8 cellular contexts compared by ENCODE assay signal in the genomic region with DNA sequence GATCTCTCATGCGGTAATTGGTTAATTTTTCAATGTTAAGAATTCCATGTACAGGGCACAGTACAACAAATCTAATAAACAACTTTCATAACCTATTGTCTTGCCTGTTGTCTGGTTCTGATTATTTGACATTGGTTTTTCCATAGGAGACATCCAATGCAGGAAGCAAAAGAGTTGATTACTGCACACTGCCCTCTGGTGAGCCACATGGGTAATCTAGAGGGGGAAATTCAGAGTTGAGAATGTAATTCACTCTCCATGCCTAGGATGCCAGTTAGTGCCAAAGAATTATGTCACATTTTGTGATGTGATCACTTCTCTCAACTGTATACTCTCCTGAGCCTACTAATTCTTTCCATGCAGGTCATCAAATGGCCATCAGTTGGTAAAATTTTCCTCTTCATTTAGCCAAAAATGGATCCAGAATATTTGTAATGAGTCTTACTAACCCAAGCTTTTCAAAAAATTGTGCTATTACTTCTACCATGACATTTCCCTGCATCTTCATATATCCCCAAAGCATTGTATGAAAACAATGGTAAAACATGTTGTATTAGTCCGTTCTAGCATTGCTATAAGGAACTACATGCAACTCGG. TPM values are rescaled to one million over a fixed set of nuclear protein-coding genes. Genes with fewer than 3 reads are reported as not detected.
DNase-seq lines count a peak whose midpoint lies in the region; ATAC-seq, FAIRE-seq and TF ChIP-seq lines count a peak whose summit lies in the region.

No MANE protein-coding gene starts in this region.

- ATAC-seq in HG03354 (IDR thresholded peaks at IDR 0.05; ENCODE audit: poor library complexity, severe bottlenecking, unreplicated experiment) (no peak), GM19324 (IDR thresholded peaks at IDR 0.05; ENCODE audit: low FRiP score, unreplicated experiment) (no peak)

- H3K4me3 Mint-ChIP-seq in chondrocyte (ENCODE audit: unreplicated experiment): no peak overlapping the region

- TF ChIP-seq CTCF in GM13977 (IDR thresholded peaks at IDR 0.05; ENCODE audit: extremely low read depth, insufficient read depth, missing control alignments): peak; percentile 25
- peak; percentile 86 for TF ChIP-seq CTCF in chondrocyte (IDR thresholded peaks at IDR 0.05)

- FAIRE-seq in A204.1 (lab: Jason Lieb, UNC): peak; percentile 9

- in situ Hi-C loops in GM13977 (cut with MboI; ENCODE audit: low pct_unique_long_range_greater_than_20kb, low sequenced_read_pairs, unreplicated experiment): no loop called here

- H3K9me3 Mint-ChIP-seq in chondrocyte (ENCODE audit: low read depth): peaks cover 4% of the 10 kb centered on the region

- H3K27ac Mint-ChIP-seq in chondrocyte (ENCODE audit: unreplicated experiment): no peak overlapping the region

- H3K27me3 Mint-ChIP-seq in chondrocyte (ENCODE audit: low read depth): no peaks in the 10 kb centered on the region

- peaks cover 8% of the 10 kb centered on the region for H3K4me1 Mint-ChIP-seq in chondrocyte (ENCODE audit: low read depth)

- H3K36me3 Mint-ChIP-seq in chondrocyte (ENCODE audit: low read depth): no peaks in the 10 kb centered on the region

- DNase-seq in GM13977 (ENCODE audit: low spot score): no peak
- DNase-seq in NCI-H69 (lab: John Stamatoyannopoulos, UW): peak; percentile 33
- DNase-seq in chondrocyte (ENCODE audit: low spot score): no peak
- DNase-seq in mucosa of gallbladder (ENCODE audit: low spot score): peak; percentile 16
- DNase-seq in stimulated activated CD4-positive, alpha-beta T cell treated with anti-CD3 and anti-CD28 coated beads, Interleukin-15, amount 100 ng/mL, for 24 hours: no peak

RNA-seq across cellular contexts. Expression of a gene that starts 17.7 kb away (rescaled TPM):
- total RNA-seq in chondrocyte (17.7 to 21.1 TPM (median 18.5 TPM) in 3 replicates), mucosa of gallbladder (27.5 TPM)

Comparison
In these comparisons a context has a peak if more than half of its experiments do, and no peak if none do; other contexts are left out.
1. DNase-seq: peak in NCI-H69 (single experiment) and mucosa of gallbladder (single experiment); none in GM13977 (single experiment), chondrocyte (single experiment) and stimulated activated CD4-positive, alpha-beta T cell treated with anti-CD3 and anti-CD28 coated beads, Interleukin-15, amount 100 ng/mL, for 24 hours (single experiment).